ENCODE assay signal across 1 cellular context in genomic region chr1:109373051-109373593, GRCh38.
TF ChIP-seq lines count a peak whose summit lies in the region.

No MANE protein-coding gene starts in this region.

TF ChIP-seq in IMR-90, 13 proteins besides CTCF, POLR2A, EP300 and RAD21:
- TF ChIP-seq SMC3 (IDR thresholded peaks at IDR 0.05; ENCODE audit: low read depth, low read length) (no peak), MAZ (IDR thresholded peaks at IDR 0.05; ENCODE audit: borderline replicate concordance, low read depth, low read length) (no peak), CHD1 (IDR thresholded peaks at IDR 0.05; ENCODE audit: low read depth, low read length) (no peak), NFE2L2 (IDR thresholded peaks at IDR 0.05; ENCODE audit: low read depth, low read length) (no peak), RFX5 (IDR thresholded peaks at IDR 0.05; ENCODE audit: low read depth, low read length) (no peak), MAFK (IDR thresholded peaks at IDR 0.05; ENCODE audit: low read depth, low read length) (no peak), ELK1 (IDR thresholded peaks at IDR 0.05; ENCODE audit: borderline replicate concordance, low read depth, low read length) (no peak), BHLHE40 (IDR thresholded peaks at IDR 0.05; ENCODE audit: low read depth, low read length) (no peak), CEBPB (IDR thresholded peaks at IDR 0.05; ENCODE audit: low read depth, low read length) (no peak), FOS (IDR thresholded peaks at IDR 0.05; ENCODE audit: low read depth, low read length) (no peak), MXI1 (IDR thresholded peaks at IDR 0.05; ENCODE audit: borderline replicate concordance, low read depth, low read length) (no peak), RCOR1 (IDR thresholded peaks at IDR 0.05; ENCODE audit: insufficient replicate concordance, low read length) (no peak), USF2 (IDR thresholded peaks at IDR 0.05; ENCODE audit: low read depth, low read length) (no peak)
